In the genomic region with DNA sequence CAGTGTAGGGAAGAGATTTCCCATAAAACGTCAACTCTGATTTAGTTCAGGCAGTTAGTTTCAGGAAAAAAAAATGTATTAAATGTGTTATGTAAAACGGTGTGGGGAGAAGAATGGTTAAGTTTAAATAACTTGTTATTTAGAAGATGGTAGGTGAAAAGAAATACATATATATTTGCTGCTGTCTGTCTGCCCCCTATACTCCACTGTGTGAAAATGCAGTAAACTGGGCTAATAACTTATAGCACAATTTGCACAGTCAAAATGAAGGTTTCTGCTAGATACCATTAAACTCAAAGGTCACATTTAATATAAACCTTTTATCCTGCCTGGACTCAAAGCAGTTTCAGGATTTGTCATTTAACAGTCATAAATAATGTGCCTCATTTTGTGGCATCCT, we compare ENCODE assay signal across 13 cellular contexts.
DNase-seq lines count a peak whose midpoint lies in the region; ATAC-seq and TF ChIP-seq lines count a peak whose summit lies in the region.
"Had no signal": no experiment of that assay in that cellular context is flagged by ENCODE, and none has a peak within 500 bp of the region (broad histone marks: within the 10 kb centered on the region; RNA-seq: fewer than 3 reads in every experiment).

No MANE protein-coding gene starts in this region.

- intact Hi-C loops in head of caudate nucleus (cut with DNase I): no loop called here

- H3K79me2 ChIP-seq in GM23338 (replicated peaks; ENCODE audit: insufficient read depth): no peaks in the 10 kb centered on the region

- H2AFZ ChIP-seq in GM23338: no peak overlapping the region

- peak overlapping the region; percentile 45; the same call in 1 of the 2 replicates for H3K4me2 ChIP-seq in GM23338

- H3K4me1 ChIP-seq in GM23338 (ENCODE audit: insufficient read depth) (peaks cover 19% of the 10 kb centered on the region), endodermal cell (ENCODE audit: control insufficient read depth, insufficient read depth, low read length) (peaks cover 6% of the 10 kb centered on the region)
- H3K4me1 ChIP-seq: transverse colon had no signal

- H3K36me3 ChIP-seq in GM06990 (ENCODE audit: control insufficient read depth, insufficient read depth, low read length) (no peaks in the 10 kb centered on the region), GM23338 (ENCODE audit: insufficient read depth) (no peaks in the 10 kb centered on the region), endodermal cell (ENCODE audit: control insufficient read depth, insufficient read depth, low read length) (no peaks in the 10 kb centered on the region)
- H3K36me3 ChIP-seq: transverse colon had no signal

- no peak overlapping the region for H3K9ac ChIP-seq in endodermal cell (ENCODE audit: extremely low read depth, low read length, poor library complexity, severe bottlenecking)

- H3K4me3 ChIP-seq in GM06990 (replicated peaks; ENCODE audit: low read depth, low read length) (no peak overlapping the region), GM23338 (no peak overlapping the region), endodermal cell (ENCODE audit: low read length) (no peak overlapping the region)
- H3K4me3 ChIP-seq: transverse colon had no signal

- H3K27ac ChIP-seq in GM23338 (ENCODE audit: low read depth): no peak overlapping the region
- H3K27ac ChIP-seq in endodermal cell (ENCODE audit: low read depth, low read length): no peak overlapping the region
- H3K27ac ChIP-seq: transverse colon had no signal

- no peaks in the 10 kb centered on the region for H3F3A ChIP-seq in GM23338 (replicated peaks; ENCODE audit: low read depth)

- H3K4me1 Mint-ChIP-seq in GM23338 (peaks cover 40% of the 10 kb centered on the region), endodermal cell (peaks cover 26% of the 10 kb centered on the region)

- TF ChIP-seq CTCF in GM06990 (IDR thresholded peaks at IDR 0.05; ENCODE audit: insufficient read depth, low read length, poor library complexity, severe bottlenecking): peak; percentile 27
- TF ChIP-seq CTCF in GM23338 (conservative IDR thresholded peaks at IDR 0.05; ENCODE audit: low read depth in 2 of 2): peak in 1 of 2 experiments; percentile 29; a peak in 3 of 4 replicates
- TF ChIP-seq CTCF in endodermal cell (conservative IDR thresholded peaks at IDR 0.05): peak; percentile 63

- H3K36me3 Mint-ChIP-seq in GM23338 (ENCODE audit: low read depth): no peaks in the 10 kb centered on the region
- peaks cover 3% of the 10 kb centered on the region for H3K36me3 Mint-ChIP-seq in endodermal cell (ENCODE audit: low read depth)

- H3K27me3 Mint-ChIP-seq in GM23338 (ENCODE audit: insufficient read depth, low read depth, poor library complexity) (no peaks in the 10 kb centered on the region), endodermal cell (ENCODE audit: insufficient read depth) (no peaks in the 10 kb centered on the region)

- H3K9me2 ChIP-seq in GM23338 (ENCODE audit: insufficient read depth): peaks cover 8% of the 10 kb centered on the region; the same call in 1 of the 2 replicates

- no peak for ATAC-seq in GM23338
- no peak for ATAC-seq in GM19455 (IDR thresholded peaks at IDR 0.05; ENCODE audit: unreplicated experiment)
- ATAC-seq in HG02759 (IDR thresholded peaks at IDR 0.05; ENCODE audit: unreplicated experiment): no peak
- ATAC-seq: left lobe of liver had no signal

- H3K9me3 ChIP-seq in endodermal cell (ENCODE audit: control insufficient read depth, low read length): no peaks in the 10 kb centered on the region
- H3K9me3 ChIP-seq: transverse colon had no signal

- no peaks in the 10 kb centered on the region for H4K20me1 ChIP-seq in GM23338 (replicated peaks; ENCODE audit: insufficient read depth)

- H3K4me3 Mint-ChIP-seq in GM23338 (no peak overlapping the region), endodermal cell (no peak overlapping the region)
- H3K4me3 Mint-ChIP-seq: T-helper 1 cell treated with Interleukin-12 subunit alpha and Interleukin-12 subunit beta and Interleukin-4 antibody, amounts not matched to agents 30 μg/mL and 1 μg/mL, for 36 hours had no signal

- H3K27ac Mint-ChIP-seq in GM23338 (peak overlapping the region; percentile 4; the same call in 1 of the 2 replicates), endodermal cell (no peak overlapping the region)
- H3K27ac Mint-ChIP-seq: T-helper 1 cell treated with Interleukin-12 subunit alpha and Interleukin-12 subunit beta and Interleukin-4 antibody, amounts not matched to agents 30 μg/mL and 1 μg/mL, for 36 hours had no signal

- H3K27me3 ChIP-seq in GM06990 (replicated peaks; ENCODE audit: control insufficient read depth, insufficient read depth, low read length) (no peaks in the 10 kb centered on the region), GM23338 (ENCODE audit: insufficient read depth) (no peaks in the 10 kb centered on the region), endodermal cell (ENCODE audit: control insufficient read depth, insufficient read depth, low read length, poor library complexity, severe bottlenecking) (no peaks in the 10 kb centered on the region)
- H3K27me3 ChIP-seq: transverse colon had no signal

- 76 to 86% methylated on average over 2 of the region's 2 CpGs for WGBS in endodermal cell (ENCODE audit: insufficient coverage in 1 of 2, insufficient read length in 1 of 2), 2 experiments

- DNase-seq in GM06990 (ENCODE audit: extremely low read depth, insufficient read length) (no peak), GM23338 (ENCODE audit: low spot score) (no peak), NCI-H69 (lab: John Stamatoyannopoulos, UW) (peak; percentile 28), endodermal cell (no peak), head of caudate nucleus (no peak), ureter (ENCODE audit: low spot score) (no peak)
- DNase-seq: activated CD4-positive, alpha-beta T cell treated with anti-CD3 and anti-CD28 coated beads for 1 hour; cerebellar nuclear complex; transverse colon had no signal

- H3K9me3 Mint-ChIP-seq in GM23338 (no peaks in the 10 kb centered on the region), endodermal cell (no peaks in the 10 kb centered on the region)
- H3K9me3 Mint-ChIP-seq: T-helper 1 cell treated with Interleukin-12 subunit alpha and Interleukin-12 subunit beta and Interleukin-4 antibody, amounts not matched to agents 30 μg/mL and 1 μg/mL, for 36 hours had no signal

TF ChIP-seq in GM23338, 12 proteins besides CTCF, POLR2A, EP300 and RAD21 (continues in another document):
- TF ChIP-seq NANOG (IDR thresholded peaks at IDR 0.05; ENCODE audit: borderline replicate concordance): no peak
- no peak for TF ChIP-seq EZH2phosphoT487 (IDR thresholded peaks at IDR 0.05; ENCODE audit: unreplicated experiment)
- TF ChIP-seq ZNF114 (CRISPR knock-in tag; IDR thresholded peaks at IDR 0.05): no peak
- TF ChIP-seq, protein P1, sequence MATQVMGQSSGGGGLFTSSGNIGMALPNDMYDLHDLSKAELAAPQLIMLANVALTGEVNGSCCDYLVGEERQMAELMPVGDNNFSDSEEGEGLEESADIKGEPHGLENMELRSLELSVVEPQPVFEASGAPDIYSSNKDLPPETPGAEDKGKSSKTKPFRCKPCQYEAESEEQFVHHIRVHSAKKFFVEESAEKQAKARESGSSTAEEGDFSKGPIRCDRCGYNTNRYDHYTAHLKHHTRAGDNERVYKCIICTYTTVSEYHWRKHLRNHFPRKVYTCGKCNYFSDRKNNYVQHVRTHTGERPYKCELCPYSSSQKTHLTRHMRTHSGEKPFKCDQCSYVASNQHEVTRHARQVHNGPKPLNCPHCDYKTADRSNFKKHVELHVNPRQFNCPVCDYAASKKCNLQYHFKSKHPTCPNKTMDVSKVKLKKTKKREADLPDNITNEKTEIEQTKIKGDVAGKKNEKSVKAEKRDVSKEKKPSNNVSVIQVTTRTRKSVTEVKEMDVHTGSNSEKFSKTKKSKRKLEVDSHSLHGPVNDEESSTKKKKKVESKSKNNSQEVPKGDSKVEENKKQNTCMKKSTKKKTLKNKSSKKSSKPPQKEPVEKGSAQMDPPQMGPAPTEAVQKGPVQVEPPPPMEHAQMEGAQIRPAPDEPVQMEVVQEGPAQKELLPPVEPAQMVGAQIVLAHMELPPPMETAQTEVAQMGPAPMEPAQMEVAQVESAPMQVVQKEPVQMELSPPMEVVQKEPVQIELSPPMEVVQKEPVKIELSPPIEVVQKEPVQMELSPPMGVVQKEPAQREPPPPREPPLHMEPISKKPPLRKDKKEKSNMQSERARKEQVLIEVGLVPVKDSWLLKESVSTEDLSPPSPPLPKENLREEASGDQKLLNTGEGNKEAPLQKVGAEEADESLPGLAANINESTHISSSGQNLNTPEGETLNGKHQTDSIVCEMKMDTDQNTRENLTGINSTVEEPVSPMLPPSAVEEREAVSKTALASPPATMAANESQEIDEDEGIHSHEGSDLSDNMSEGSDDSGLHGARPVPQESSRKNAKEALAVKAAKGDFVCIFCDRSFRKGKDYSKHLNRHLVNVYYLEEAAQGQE (IDR thresholded peaks at IDR 0.05; ENCODE audit: unreplicated experiment): no peak
- TF ChIP-seq POLR2AphosphoS5 (IDR thresholded peaks at IDR 0.05; ENCODE audit: low read depth): no peak
- TF ChIP-seq EZH2 (IDR thresholded peaks at IDR 0.05; ENCODE audit: low read depth, unreplicated experiment): no peak
- no peak for TF ChIP-seq STAT1 (IDR thresholded peaks at IDR 0.05; ENCODE audit: unreplicated experiment)
